ENCODE assay signal across 14 cellular contexts in the genomic region with DNA sequence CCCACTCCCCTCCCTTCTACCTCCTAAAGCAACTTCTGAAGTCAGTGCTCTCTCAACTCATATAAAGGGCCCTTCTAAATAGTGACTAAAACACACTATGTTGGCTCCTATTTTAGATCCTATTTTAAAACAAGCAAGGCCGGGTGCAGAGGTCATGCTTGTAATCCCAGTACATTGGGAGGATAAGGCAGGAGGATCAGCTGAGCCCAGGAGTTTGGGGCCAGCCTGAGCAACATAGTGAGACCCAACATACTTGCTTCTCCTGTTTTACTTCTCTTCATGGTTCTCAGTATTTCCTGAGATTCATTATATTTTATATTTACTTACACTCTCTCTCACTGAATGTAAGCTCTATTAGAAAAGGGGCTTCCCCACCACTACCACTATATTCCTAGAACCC.
"Had no signal": no experiment of that assay in that cellular context is flagged by ENCODE, and none has a peak within 500 bp of the region (broad histone marks: within the 10 kb centered on the region; RNA-seq: fewer than 3 reads in every experiment).

No MANE protein-coding gene starts in this region.

- H3K9me3 Mint-ChIP-seq: activated CD4-positive, alpha-beta memory T cell treated with anti-CD3 and anti-CD28 coated beads for 36 hours; central memory CD8-positive, alpha-beta T cell; nephron progenitor cell; stimulated activated naive CD8-positive, alpha-beta T cell treated with anti-CD3 and anti-CD28 coated beads, Interleukin-15, Interleukin-2, amounts not matched to agents 100 ng/mL and 50 ng/mL, for 24 hours had no signal

- H3K36me3 Mint-ChIP-seq: activated CD4-positive, alpha-beta memory T cell treated with anti-CD3 and anti-CD28 coated beads for 36 hours had no signal

- H3K27ac Mint-ChIP-seq: activated CD4-positive, alpha-beta memory T cell treated with anti-CD3 and anti-CD28 coated beads for 36 hours; stimulated activated naive CD8-positive, alpha-beta T cell treated with anti-CD3 and anti-CD28 coated beads, Interleukin-15, Interleukin-2, amounts not matched to agents 100 ng/mL and 50 ng/mL, for 24 hours had no signal

- H3K36me3 ChIP-seq: esophagus muscularis mucosa, heart left ventricle, ovary, thoracic aorta, uterus had no signal

- ATAC-seq: heart left ventricle, left lobe of liver had no signal

- H3K9me3 ChIP-seq: esophagus muscularis mucosa, heart left ventricle, ovary, thoracic aorta, uterus had no signal

- H3K4me3 Mint-ChIP-seq: activated CD4-positive, alpha-beta memory T cell treated with anti-CD3 and anti-CD28 coated beads for 36 hours; central memory CD8-positive, alpha-beta T cell; nephron progenitor cell; stimulated activated naive CD8-positive, alpha-beta T cell treated with anti-CD3 and anti-CD28 coated beads, Interleukin-15, Interleukin-2, amounts not matched to agents 100 ng/mL and 50 ng/mL, for 24 hours had no signal

- DNase-seq: activated CD4-positive, alpha-beta memory T cell treated with anti-CD3 and anti-CD28 coated beads for 36 hours; activated naive CD4-positive, alpha-beta T cell; effector memory CD4-positive, alpha-beta T cell; heart left ventricle; nephron progenitor cell; ovary; stimulated activated CD4-positive, alpha-beta T cell treated with anti-CD3 and anti-CD28 coated beads, Interleukin-4, amount 100 ng/mL, for 1 hour; stimulated activated CD8-positive, alpha-beta memory T cell treated with anti-CD3 and anti-CD28 coated beads, Interleukin-4, amount 100 ng/mL, for 48 hours; uterus had no signal

- H3K4me3 ChIP-seq: esophagus muscularis mucosa, heart left ventricle, ovary, thoracic aorta, uterus had no signal

- H3K27me3 ChIP-seq: esophagus muscularis mucosa, heart left ventricle, ovary, uterus had no signal

- H3K27ac ChIP-seq: esophagus muscularis mucosa, heart left ventricle, ovary, thoracic aorta, uterus had no signal

- H3K27me3 Mint-ChIP-seq: activated CD4-positive, alpha-beta memory T cell treated with anti-CD3 and anti-CD28 coated beads for 36 hours; central memory CD8-positive, alpha-beta T cell; stimulated activated naive CD8-positive, alpha-beta T cell treated with anti-CD3 and anti-CD28 coated beads, Interleukin-15, Interleukin-2, amounts not matched to agents 100 ng/mL and 50 ng/mL, for 24 hours had no signal

- H3K4me1 ChIP-seq: uterus had no signal
